Comparison of ENCODE assay signal across 30 cellular contexts in genomic region chr3:7924228-7924627, GRCh38.
"Had no signal": no experiment of that assay in that cellular context is flagged by ENCODE, and none has a peak within 500 bp of the region (broad histone marks: within the 10 kb centered on the region; RNA-seq: fewer than 3 reads in every experiment).

No MANE protein-coding gene starts in this region.

- H3K4me3 ChIP-seq: ascending aorta, breast epithelium, cardiac muscle cell, coronary artery, dorsolateral prefrontal cortex, heart left ventricle had no signal

- H3K9me3 ChIP-seq: ascending aorta, breast epithelium, heart left ventricle had no signal

- H3K36me3 ChIP-seq: ascending aorta, breast epithelium, cardiac muscle cell, heart left ventricle had no signal

- DNase-seq: activated CD4-positive, alpha-beta memory T cell treated with anti-CD3 and anti-CD28 coated beads for 36 hours; activated CD4-positive, alpha-beta T cell treated with anti-CD3 and anti-CD28 coated beads for 36 hours; activated CD4-positive, alpha-beta T cell treated with anti-CD3 and anti-CD28 coated beads, Interleukin-2, amount 10 ng/mL, durations not matched to agents 24 days and 14 days; activated CD4-positive, CD25-positive, alpha-beta regulatory T cell; activated CD4-positive, CD25-positive, alpha-beta regulatory T cell treated with anti-CD3 and anti-CD28 coated beads, Interleukin-2, amount 50 U/mL, for 72 hours; activated CD8-positive, alpha-beta memory T cell treated with anti-CD3 and anti-CD28 coated beads, Interleukin-2, amount 10 ng/mL, durations not matched to agents 7 days and 5 days; activated CD8-positive, alpha-beta memory T cell treated with anti-CD3 and anti-CD28 coated beads, Interleukin-2, amount 50 U/mL, for 4 hours; activated CD8-positive, alpha-beta T cell treated with anti-CD3 and anti-CD28 coated beads, Interleukin-2, amount 10 ng/mL, durations not matched to agents 7 days and 5 days; activated gamma-delta T cell; activated naive CD4-positive, alpha-beta T cell; activated naive CD4-positive, alpha-beta T cell treated with anti-CD3 and anti-CD28 coated beads, Interleukin-2, amount 10 ng/mL, durations not matched to agents 7 days and 5 days; activated naive CD8-positive, alpha-beta T cell treated with anti-CD3 and anti-CD28 coated beads, Interleukin-2, amount 10 ng/mL, durations not matched to agents 7 days and 5 days; activated T-cell treated with anti-CD3 and anti-CD28 coated beads, Interleukin-2, amount 50 U/mL, for 1 hour; activated T-cell treated with anti-CD3 and anti-CD28 coated beads, Interleukin-2, amount 50 U/mL, for 72 hours; central memory CD4-positive, alpha-beta T cell; cerebellar nuclear complex; dorsolateral prefrontal cortex; effector memory CD4-positive, alpha-beta T cell; endodermal cell; foreskin fibroblast; glutamatergic neuron; heart left ventricle; T-helper 2 cell had no signal

- FAIRE-seq: frontal cortex had no signal

- H3K4me1 ChIP-seq: ascending aorta, breast epithelium, heart left ventricle had no signal

- ATAC-seq: activated CD4-positive, alpha-beta T cell treated with anti-CD3 and anti-CD28 coated beads for 36 hours; activated CD8-positive, alpha-beta memory T cell treated with anti-CD3 and anti-CD28 coated beads, Interleukin-2, amount 10 ng/mL, durations not matched to agents 7 days and 5 days; activated CD8-positive, alpha-beta T cell treated with anti-CD3 and anti-CD28 coated beads, Interleukin-2, amount 10 ng/mL, durations not matched to agents 7 days and 5 days; activated naive CD4-positive, alpha-beta T cell treated with anti-CD3 and anti-CD28 coated beads, Interleukin-2, amount 50 U/mL, for 72 hours; activated T-cell treated with anti-CD3 and anti-CD28 coated beads, Interleukin-2, amount 50 U/mL, for 72 hours; esophagus mucosa; heart left ventricle had no signal

- H3K27ac ChIP-seq: ascending aorta, breast epithelium, cardiac muscle cell, coronary artery, dorsolateral prefrontal cortex, heart left ventricle had no signal

- H3K27me3 ChIP-seq: ascending aorta, breast epithelium, cardiac muscle cell, heart left ventricle had no signal
